ENCODE assay signal across 8 cellular contexts in genomic region chr9:129109504-129109903, GRCh38. TPM values are rescaled to one million over a fixed set of nuclear protein-coding genes. Genes with fewer than 3 reads are reported as not detected.
DNase-seq lines count a peak whose midpoint lies in the region; ATAC-seq lines count a peak whose summit lies in the region.

No MANE protein-coding gene starts in this region.

- no peak overlapping the region for H3K27ac ChIP-seq in ACC112 (ENCODE audit: low read depth, low read length)

- intact Hi-C loops in activated T-helper 1 cell treated with anti-CD3 and anti-CD28 coated beads, Interleukin-12 subunit alpha, Interleukin-12 subunit beta, Interleukin-2, Interleukin-4 antibody, amounts not matched to agents 30 ng/mL and 10 ng/mL and 1 ng/mL, durations not matched to agents 14 hours and 24 hours and 36 hours (cut with micrococcal nuclease), result no loop called here

- H3K4me1 Mint-ChIP-seq in activated T-helper 1 cell treated with anti-CD3 and anti-CD28 coated beads, Interleukin-12 subunit alpha, Interleukin-12 subunit beta, Interleukin-2, Interleukin-4 antibody, amounts not matched to agents 30 ng/mL and 10 ng/mL and 1 ng/mL, durations not matched to agents 14 hours and 24 hours and 36 hours (ENCODE audit: low read depth), result peaks cover 26% of the 10 kb centered on the region
- H3K4me1 Mint-ChIP-seq in stimulated activated memory B cell treated with anti-CD40 and anti-IgM and Interleukin-4, amounts not matched to agents 10 μg/mL and 1 μg/mL and 100 μg/mL, for 72 hours, result peaks cover 32% of the 10 kb centered on the region

- no peak for ATAC-seq in stimulated activated memory B cell treated with anti-CD40 and anti-IgM and Interleukin-4, amounts not matched to agents 10 μg/mL and 1 μg/mL and 100 μg/mL, for 72 hours
- no peak for ATAC-seq in HG02588 (IDR thresholded peaks at IDR 0.05; ENCODE audit: unreplicated experiment)

- H3K79me2 ChIP-seq in ACC112 (ENCODE audit: control insufficient read depth, insufficient read depth, low read length, unreplicated experiment), result peaks cover 38% of the 10 kb centered on the region

- H3K4me3 ChIP-seq in ACC112 (ENCODE audit: low read depth, low read length), result peak overlapping the region; percentile 100

- peak overlapping the region; percentile 73 for H3K27ac Mint-ChIP-seq in activated T-helper 1 cell treated with anti-CD3 and anti-CD28 coated beads, Interleukin-12 subunit alpha, Interleukin-12 subunit beta, Interleukin-2, Interleukin-4 antibody, amounts not matched to agents 30 ng/mL and 10 ng/mL and 1 ng/mL, durations not matched to agents 14 hours and 24 hours and 36 hours
- H3K27ac Mint-ChIP-seq in stimulated activated memory B cell treated with anti-CD40 and anti-IgM and Interleukin-4, amounts not matched to agents 10 μg/mL and 1 μg/mL and 100 μg/mL, for 72 hours, result peak overlapping the region; percentile 19

- peaks cover 4% of the 10 kb centered on the region for H3K36me3 Mint-ChIP-seq in activated T-helper 1 cell treated with anti-CD3 and anti-CD28 coated beads, Interleukin-12 subunit alpha, Interleukin-12 subunit beta, Interleukin-2, Interleukin-4 antibody, amounts not matched to agents 30 ng/mL and 10 ng/mL and 1 ng/mL, durations not matched to agents 14 hours and 24 hours and 36 hours (ENCODE audit: low read depth)
- H3K36me3 Mint-ChIP-seq in stimulated activated memory B cell treated with anti-CD40 and anti-IgM and Interleukin-4, amounts not matched to agents 10 μg/mL and 1 μg/mL and 100 μg/mL, for 72 hours, result no peaks in the 10 kb centered on the region

- no peak overlapping the region for H2AFZ ChIP-seq in ACC112 (ENCODE audit: low read length, unreplicated experiment)

- H3K27me3 Mint-ChIP-seq in activated T-helper 1 cell treated with anti-CD3 and anti-CD28 coated beads, Interleukin-12 subunit alpha, Interleukin-12 subunit beta, Interleukin-2, Interleukin-4 antibody, amounts not matched to agents 30 ng/mL and 10 ng/mL and 1 ng/mL, durations not matched to agents 14 hours and 24 hours and 36 hours (ENCODE audit: insufficient read depth), result no peaks in the 10 kb centered on the region
- H3K27me3 Mint-ChIP-seq in stimulated activated memory B cell treated with anti-CD40 and anti-IgM and Interleukin-4, amounts not matched to agents 10 μg/mL and 1 μg/mL and 100 μg/mL, for 72 hours, result no peaks in the 10 kb centered on the region

- no peaks in the 10 kb centered on the region for H3K9me3 Mint-ChIP-seq in activated T-helper 1 cell treated with anti-CD3 and anti-CD28 coated beads, Interleukin-12 subunit alpha, Interleukin-12 subunit beta, Interleukin-2, Interleukin-4 antibody, amounts not matched to agents 30 ng/mL and 10 ng/mL and 1 ng/mL, durations not matched to agents 14 hours and 24 hours and 36 hours
- no peaks in the 10 kb centered on the region for H3K9me3 Mint-ChIP-seq in stimulated activated memory B cell treated with anti-CD40 and anti-IgM and Interleukin-4, amounts not matched to agents 10 μg/mL and 1 μg/mL and 100 μg/mL, for 72 hours

- no peaks in the 10 kb centered on the region for H3K27me3 ChIP-seq in ACC112 (ENCODE audit: insufficient read depth, low read length)

- no peaks in the 10 kb centered on the region for H3K36me3 ChIP-seq in ACC112 (ENCODE audit: insufficient read depth, low read length)

- in situ Hi-C loops in ACHN (cut with HindIII; ENCODE audit: low pct_ligation_motif_present, low pct_unique_long_range_greater_than_20kb, low sequenced_read_pairs), result no loop called here

- peak overlapping the region; percentile 84 for H3K4me3 Mint-ChIP-seq in activated T-helper 1 cell treated with anti-CD3 and anti-CD28 coated beads, Interleukin-12 subunit alpha, Interleukin-12 subunit beta, Interleukin-2, Interleukin-4 antibody, amounts not matched to agents 30 ng/mL and 10 ng/mL and 1 ng/mL, durations not matched to agents 14 hours and 24 hours and 36 hours
- H3K4me3 Mint-ChIP-seq in stimulated activated memory B cell treated with anti-CD40 and anti-IgM and Interleukin-4, amounts not matched to agents 10 μg/mL and 1 μg/mL and 100 μg/mL, for 72 hours, result peak overlapping the region; percentile 94

- peak; percentile 81 for DNase-seq in HuH-7.5 (ENCODE audit: low spot score)
- DNase-seq in activated T-helper 1 cell treated with anti-CD3 and anti-CD28 coated beads, Interleukin-12 subunit alpha, Interleukin-12 subunit beta, Interleukin-2, Interleukin-4 antibody, amounts not matched to agents 30 ng/mL and 10 ng/mL and 1 ng/mL, durations not matched to agents 14 hours and 24 hours and 36 hours (ENCODE audit: low spot score), result no peak
- DNase-seq in hepatic stellate cell (ENCODE audit: low spot score), result peak; percentile 42
- DNase-seq in NCI-H2171 (lab: John Stamatoyannopoulos, UW), result no peak
- no peak for DNase-seq in ACHN

- peaks cover 9% of the 10 kb centered on the region for H3K4me1 ChIP-seq in ACC112 (ENCODE audit: control insufficient read depth, insufficient read depth, low read length, unreplicated experiment)

RNA-seq across cellular contexts. Expression of gene CRAT, which starts 1.1 kb away (rescaled TPM):
- total RNA-seq in activated T-helper 1 cell treated with anti-CD3 and anti-CD28 coated beads, Interleukin-12 subunit alpha, Interleukin-12 subunit beta, Interleukin-2, Interleukin-4 antibody, amounts not matched to agents 30 ng/mL and 10 ng/mL and 1 ng/mL, durations not matched to agents 14 hours and 24 hours and 36 hours, result 9.9 and 10.0 TPM in 2 replicates

RNA-seq across cellular contexts. Expression of gene PTPA, which starts 1.7 kb away (rescaled TPM):
- total RNA-seq in activated T-helper 1 cell treated with anti-CD3 and anti-CD28 coated beads, Interleukin-12 subunit alpha, Interleukin-12 subunit beta, Interleukin-2, Interleukin-4 antibody, amounts not matched to agents 30 ng/mL and 10 ng/mL and 1 ng/mL, durations not matched to agents 14 hours and 24 hours and 36 hours, result 105 and 114 TPM in 2 replicates

RNA-seq across cellular contexts. Expression of gene DOLPP1, which starts 28.6 kb away (rescaled TPM):
- 28.4 and 30.2 TPM in 2 replicates for total RNA-seq in activated T-helper 1 cell treated with anti-CD3 and anti-CD28 coated beads, Interleukin-12 subunit alpha, Interleukin-12 subunit beta, Interleukin-2, Interleukin-4 antibody, amounts not matched to agents 30 ng/mL and 10 ng/mL and 1 ng/mL, durations not matched to agents 14 hours and 24 hours and 36 hours

Comparison
In these comparisons a context has a peak if more than half of its experiments do, and no peak if none do; other contexts are left out.
1. DNase-seq: peak in HuH-7.5 (single experiment) and hepatic stellate cell (single experiment); none in activated T-helper 1 cell treated with anti-CD3 and anti-CD28 coated beads, Interleukin-12 subunit alpha, Interleukin-12 subunit beta, Interleukin-2, Interleukin-4 antibody, amounts not matched to agents 30 ng/mL and 10 ng/mL and 1 ng/mL, durations not matched to agents 14 hours and 24 hours and 36 hours (single experiment), NCI-H2171 (single experiment) and ACHN (single experiment).